In the genomic region with DNA sequence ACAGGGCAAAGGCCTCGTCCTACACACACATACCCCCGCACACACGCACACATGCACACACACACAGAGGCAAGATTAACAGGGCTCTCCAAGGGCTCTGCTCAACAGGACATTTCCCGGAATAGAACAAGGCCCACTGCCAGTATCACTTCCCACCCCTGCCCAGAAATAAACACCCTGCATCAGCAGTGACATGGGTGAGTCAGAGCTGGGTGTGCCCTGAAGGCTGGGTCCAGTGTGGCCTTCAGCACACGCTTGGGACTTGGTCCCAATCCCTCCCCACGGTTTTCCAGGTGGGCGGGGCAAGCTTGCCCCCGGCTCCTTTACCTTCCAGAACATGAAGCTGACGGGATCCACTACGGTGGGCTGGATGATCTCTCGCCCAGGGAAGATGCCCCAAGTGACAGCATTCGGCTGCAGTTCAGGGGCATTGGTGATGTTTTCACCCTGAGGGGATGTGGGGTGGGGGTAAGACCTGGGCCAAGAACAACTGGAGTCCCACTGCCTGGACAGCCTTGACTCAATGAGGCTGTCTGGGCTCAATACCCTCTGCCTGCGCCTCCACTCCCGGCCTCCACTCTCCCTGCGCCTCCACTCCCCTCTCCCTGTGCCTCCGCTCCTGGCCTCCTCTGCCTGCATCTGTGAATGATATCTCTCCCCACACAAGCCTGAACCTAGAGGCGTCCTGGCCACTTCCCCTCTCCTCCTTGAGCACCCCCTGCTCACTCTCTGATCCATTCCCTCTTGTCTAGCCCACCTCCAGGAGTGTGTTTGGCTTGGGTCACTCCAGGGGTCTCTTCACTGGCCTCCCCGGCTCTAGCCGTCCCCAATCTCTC, we compare ENCODE assay signal across 10 cellular contexts. TPM values are rescaled to one million over a fixed set of nuclear protein-coding genes. Genes with fewer than 3 reads are reported as not detected.
DNase-seq lines count a peak whose midpoint lies in the region; ATAC-seq, FAIRE-seq and TF ChIP-seq lines count a peak whose summit lies in the region.
"Had no signal": no experiment of that assay in that cellular context is flagged by ENCODE, and none has a peak within 500 bp of the region (broad histone marks: within the 10 kb centered on the region; RNA-seq: fewer than 3 reads in every experiment).

No MANE protein-coding gene starts in this region.

- 70 to 87% methylated on average over 4 to 19 of the region's 19 CpGs for WGBS in transverse colon (ENCODE audit: low coverage in 1 of 2), 2 donors

- peak overlapping the region; percentile 82 to 92 (median 84) for H3K27ac ChIP-seq in transverse colon
- H3K27ac ChIP-seq: C4-2B had no signal

- in situ Hi-C loops in transverse colon (cut with MboI; ENCODE audit: low pct_ligation_motif_present in 1 of 4, low pct_unique_long_range_greater_than_20kb in 1 of 4, low sequenced_read_pairs in 3 of 4): no loop called here

- TF ChIP-seq CTCF in chondrocyte (IDR thresholded peaks at IDR 0.05) (no peak), transverse colon (IDR thresholded peaks at IDR 0.05) (no peak), D721Med (IDR thresholded peaks at IDR 0.05; ENCODE audit: insufficient read depth, missing control alignments) (no peak)

- no peak for FAIRE-seq in D721Med (lab: Jason Lieb, UNC)

- intact Hi-C loops in transverse colon (cut with DNase I; ENCODE audit: low total_unique reads): no loop called here

- H3K4me1 ChIP-seq in transverse colon: peaks cover 39 to 52% (median 46%) of the 10 kb centered on the region in 4 donors

- H3K4me1 Mint-ChIP-seq in chondrocyte (ENCODE audit: low read depth): peaks cover 38% of the 10 kb centered on the region

- peak overlapping the region; percentile 44 for H3K4me3 Mint-ChIP-seq in chondrocyte (ENCODE audit: unreplicated experiment)
- H3K4me3 Mint-ChIP-seq: T-cell had no signal

- peaks cover 0 to 18% (median 5%) of the 10 kb centered on the region in 4 donors for H3K36me3 ChIP-seq in transverse colon

- TF ChIP-seq POLR2A in transverse colon (IDR thresholded peaks at IDR 0.05): peak; percentile 37

- ATAC-seq in HG03196 (IDR thresholded peaks at IDR 0.05; ENCODE audit: unreplicated experiment): no peak
- ATAC-seq: T-cell had no signal

- peak; percentile 13 to 48 for DNase-seq in SHP77 (lab: John Stamatoyannopoulos, UW)
- no peak for DNase-seq in SHP77 treated with DMSO at 0.1 percent for 48 hours (lab: John Stamatoyannopoulos, UW)
- no peak for DNase-seq in chondrocyte (ENCODE audit: low spot score)
- DNase-seq in medulla oblongata (ENCODE audit: extremely low spot score): peak; percentile 91
- DNase-seq in transverse colon: peak; percentile 85
- DNase-seq in NCI-H2227 treated with DMSO at 0.1 percent for 48 hours (lab: John Stamatoyannopoulos, UW): no peak
- no peak for DNase-seq in D721Med (ENCODE audit: insufficient read length, low spot score)

- H3K36me3 Mint-ChIP-seq in chondrocyte (ENCODE audit: low read depth): peaks cover 21% of the 10 kb centered on the region

- no peaks in the 10 kb centered on the region for H3K9me3 Mint-ChIP-seq in chondrocyte (ENCODE audit: low read depth)
- H3K9me3 Mint-ChIP-seq: T-cell had no signal

- no peak overlapping the region for H3K4me3 ChIP-seq in transverse colon

- no peaks in the 10 kb centered on the region for H3K9me3 ChIP-seq in transverse colon

- no peaks in the 10 kb centered on the region for H3K27me3 Mint-ChIP-seq in chondrocyte (ENCODE audit: low read depth)
- H3K27me3 Mint-ChIP-seq: T-cell had no signal

- no peaks in the 10 kb centered on the region for H3K27me3 ChIP-seq in transverse colon

- H3K27ac Mint-ChIP-seq in chondrocyte (ENCODE audit: unreplicated experiment): peak overlapping the region; percentile 86
- H3K27ac Mint-ChIP-seq: T-cell had no signal

- peak; percentile 96 for TF ChIP-seq EP300 in transverse colon (IDR thresholded peaks at IDR 0.05; ENCODE audit: low read depth)

RNA-seq across cellular contexts. Expression of gene MTHFR, which starts 14.7 kb away (rescaled TPM):
- total RNA-seq in chondrocyte: 18.2 to 23.3 TPM (median 22.3 TPM) in 3 replicates
- 100 to 1,000 TPM in 1 of 4 donors, 10 to 100 TPM in 3; 42.8 to 141 (median 48.3) TPM for total RNA-seq in transverse colon

RNA-seq across cellular contexts. Expression of gene CLCN6, which starts 14.9 kb away (rescaled TPM):
- total RNA-seq in chondrocyte: 20.7 to 22.2 TPM (median 21.7 TPM) in 3 replicates
- 100 to 1,000 TPM in 1 of 4 donors, 10 to 100 TPM in 3; 14.0 to 184 (median 30.7) TPM for total RNA-seq in transverse colon

RNA-seq across cellular contexts. Expression of gene C1orf167, which starts 29.1 kb away (rescaled TPM):
- total RNA-seq in chondrocyte (0.36 TPM in 1 of 3 replicates, not detected in the others), transverse colon (under 1 TPM in 1 of 4 donors, not detected in 3; 0.48 TPM)
- total RNA-seq: T-cell had no signal

RNA-seq across cellular contexts. Expression of gene AGTRAP, which starts 55.2 kb away (rescaled TPM):
- total RNA-seq in chondrocyte (19.8 to 25.5 TPM (median 23.8 TPM) in 3 replicates), transverse colon (10 to 100 TPM in 3 of 4 donors, 1 to 10 TPM in 1; 1.2 to 27.0 (median 22.7) TPM)

RNA-seq across cellular contexts. Expression of gene NPPA, which starts 56.5 kb away (rescaled TPM):
- not detected in 3 replicates for total RNA-seq in chondrocyte
- not detected for total RNA-seq in transverse colon
- total RNA-seq: T-cell had no signal

Comparison
In these comparisons a context has a peak if more than half of its experiments do, and no peak if none do; other contexts are left out.
1. DNase-seq: peak in SHP77 (2 of 2), medulla oblongata (single experiment) and transverse colon (single experiment); none in SHP77 treated with DMSO at 0.1 percent for 48 hours (single experiment), chondrocyte (single experiment), NCI-H2227 treated with DMSO at 0.1 percent for 48 hours (single experiment) and D721Med (single experiment).